3 cellular contexts compared by ENCODE assay signal in genomic region chr7:47325337-47325736, GRCh38.
TF ChIP-seq lines count a peak whose summit lies in the region.

No MANE protein-coding gene starts in this region.

TF ChIP-seq in IMR-90, 13 proteins besides CTCF, POLR2A, EP300 and RAD21:
- no peak for TF ChIP-seq CEBPB (IDR thresholded peaks at IDR 0.05; ENCODE audit: low read depth, low read length)
- no peak for TF ChIP-seq CHD1 (IDR thresholded peaks at IDR 0.05; ENCODE audit: low read depth, low read length)
- no peak for TF ChIP-seq RCOR1 (IDR thresholded peaks at IDR 0.05; ENCODE audit: insufficient replicate concordance, low read length)
- no peak for TF ChIP-seq ELK1 (IDR thresholded peaks at IDR 0.05; ENCODE audit: borderline replicate concordance, low read depth, low read length)
- TF ChIP-seq NFE2L2 (IDR thresholded peaks at IDR 0.05; ENCODE audit: low read depth, low read length): no peak
- TF ChIP-seq USF2 (IDR thresholded peaks at IDR 0.05; ENCODE audit: low read depth, low read length): no peak
- TF ChIP-seq MXI1 (IDR thresholded peaks at IDR 0.05; ENCODE audit: borderline replicate concordance, low read depth, low read length): no peak

TF ChIP-seq in H1, 55 proteins besides CTCF, POLR2A, EP300 and RAD21:
- TF ChIP-seq POLR2AphosphoS5 (IDR thresholded peaks at IDR 0.05; ENCODE audit: low read depth, low read length): no peak
- TF ChIP-seq ATF2 (IDR thresholded peaks at IDR 0.05; ENCODE audit: low read length): no peak
- TF ChIP-seq BRCA1 (IDR thresholded peaks at IDR 0.05; ENCODE audit: low read depth, low read length): no peak

TF ChIP-seq in GM12891, 5 proteins besides CTCF, POLR2A, EP300 and RAD21:
- no peak for TF ChIP-seq POU2F2 (IDR thresholded peaks at IDR 0.05; ENCODE audit: low read depth, low read length)
- TF ChIP-seq PAX5 (IDR thresholded peaks at IDR 0.05; ENCODE audit: insufficient read depth, low read length, severe bottlenecking): no peak
- TF ChIP-seq POLR2AphosphoS5 (IDR thresholded peaks at IDR 0.05; ENCODE audit: low read depth, low read length): no peak
- TF ChIP-seq SPI1 (IDR thresholded peaks at IDR 0.05; ENCODE audit: low read depth, low read length): no peak
- TF ChIP-seq TAF1 (IDR thresholded peaks at IDR 0.05; ENCODE audit: low read depth, low read length): no peak
